ENCODE assay signal across 2 cellular contexts in the genomic region with DNA sequence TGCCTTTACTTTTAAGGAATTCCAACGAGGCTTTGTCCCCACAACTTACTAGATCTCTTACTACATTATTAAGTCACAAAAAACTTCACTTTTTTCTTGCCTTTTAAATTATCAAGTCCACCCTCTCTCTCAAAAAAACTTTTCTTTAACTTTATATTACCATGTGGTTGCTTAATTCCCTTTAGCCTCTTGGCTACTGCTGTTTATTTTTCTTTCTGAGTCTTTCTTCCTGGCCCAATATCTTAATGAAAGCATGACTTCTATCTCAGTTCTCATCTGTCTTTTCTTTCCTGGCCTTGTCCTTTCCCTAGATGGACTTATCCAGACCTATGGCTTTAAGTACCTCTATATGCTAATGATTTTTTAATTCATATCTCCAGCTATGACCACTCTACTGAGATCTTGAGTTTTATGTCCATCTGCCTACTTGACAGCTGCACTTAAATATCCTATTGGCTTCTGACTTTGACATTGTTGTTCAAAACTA.
TF ChIP-seq lines count a peak whose summit lies in the region.

No MANE protein-coding gene starts in this region.

TF ChIP-seq in IMR-90, 13 proteins besides CTCF, POLR2A, EP300 and RAD21 (continued from another document):
- TF ChIP-seq, protein P1, sequence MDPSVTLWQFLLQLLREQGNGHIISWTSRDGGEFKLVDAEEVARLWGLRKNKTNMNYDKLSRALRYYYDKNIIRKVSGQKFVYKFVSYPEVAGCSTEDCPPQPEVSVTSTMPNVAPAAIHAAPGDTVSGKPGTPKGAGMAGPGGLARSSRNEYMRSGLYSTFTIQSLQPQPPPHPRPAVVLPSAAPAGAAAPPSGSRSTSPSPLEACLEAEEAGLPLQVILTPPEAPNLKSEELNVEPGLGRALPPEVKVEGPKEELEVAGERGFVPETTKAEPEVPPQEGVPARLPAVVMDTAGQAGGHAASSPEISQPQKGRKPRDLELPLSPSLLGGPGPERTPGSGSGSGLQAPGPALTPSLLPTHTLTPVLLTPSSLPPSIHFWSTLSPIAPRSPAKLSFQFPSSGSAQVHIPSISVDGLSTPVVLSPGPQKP (IDR thresholded peaks at IDR 0.05; ENCODE audit: borderline replicate concordance, low read depth, low read length), result no peak
- TF ChIP-seq CEBPB (IDR thresholded peaks at IDR 0.05; ENCODE audit: low read depth, low read length), result peak; percentile 51; the same call in 1 of the 2 replicates

TF ChIP-seq in endothelial cell of umbilical vein, 7 proteins besides CTCF, POLR2A, EP300 and RAD21 (continued from another document):
- TF ChIP-seq GATA2 (IDR thresholded peaks at IDR 0.05; ENCODE audit: insufficient read depth, insufficient read length, low read depth, low read length), result peak; percentile 57
